Comparison of ENCODE assay signal across 20 cellular contexts in the genomic region with DNA sequence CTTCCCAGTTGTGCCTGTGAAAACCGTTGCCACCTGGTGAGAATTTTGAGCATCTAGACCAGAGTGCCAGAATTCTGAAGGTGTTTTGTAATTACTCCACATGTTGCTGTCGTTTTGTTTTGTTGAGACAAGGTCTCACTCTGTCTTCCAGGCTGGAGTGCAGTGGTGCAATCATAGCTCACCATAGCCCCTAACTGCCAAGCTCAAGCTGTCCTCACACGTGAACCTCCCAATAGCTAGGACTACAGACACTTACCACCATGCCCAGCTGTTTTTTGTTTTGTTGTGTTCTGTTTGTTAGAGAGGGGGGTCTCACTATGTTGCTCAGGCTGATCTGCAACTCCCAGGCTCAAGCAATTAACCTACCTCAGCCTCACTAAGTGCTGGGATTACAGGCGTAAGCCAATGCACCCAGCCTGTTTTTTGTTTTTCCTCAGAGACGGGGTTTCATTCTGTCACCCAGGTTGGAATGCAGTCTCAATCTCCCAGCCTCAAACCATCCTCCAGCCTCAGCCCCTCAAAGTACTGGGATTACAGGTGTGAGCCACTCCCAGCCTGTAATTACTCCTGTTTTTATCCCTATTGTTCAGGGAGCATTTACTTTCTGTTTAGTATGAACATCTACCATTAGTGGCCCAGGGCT.
DNase-seq lines count a peak whose midpoint lies in the region; ATAC-seq and TF ChIP-seq lines count a peak whose summit lies in the region.
"Had no signal": no experiment of that assay in that cellular context is flagged by ENCODE, and none has a peak within 500 bp of the region (broad histone marks: within the 10 kb centered on the region; RNA-seq: fewer than 3 reads in every experiment).

No MANE protein-coding gene starts in this region.

- H4K20me1 ChIP-seq in BLaER1, result peaks cover 68% of the 10 kb centered on the region
- H4K20me1 ChIP-seq in neural progenitor cell (ENCODE audit: low read depth), result peaks cover 5% of the 10 kb centered on the region

- H3K9me3 ChIP-seq in BLaER1, result no peaks in the 10 kb centered on the region
- no peaks in the 10 kb centered on the region for H3K9me3 ChIP-seq in neural progenitor cell (ENCODE audit: low read depth)
- H3K9me3 ChIP-seq: heart right ventricle, SJCRH30 had no signal

- H3K4me1 ChIP-seq in BLaER1 (peaks cover 62% of the 10 kb centered on the region), neural progenitor cell (peaks cover 14% of the 10 kb centered on the region)
- H3K4me1 ChIP-seq: SJCRH30 had no signal

- H3K36me3 Mint-ChIP-seq in HFFc6 (ENCODE audit: low read depth), result peaks cover 54% of the 10 kb centered on the region
- no peaks in the 10 kb centered on the region for H3K36me3 Mint-ChIP-seq in neural progenitor cell

- no peaks in the 10 kb centered on the region for H3K79me2 ChIP-seq in neural progenitor cell (ENCODE audit: low read depth)

- no peak overlapping the region for H2AFZ ChIP-seq in neural progenitor cell (replicated peaks)

- H3K4me3 Mint-ChIP-seq in HFFc6 (no peak overlapping the region), neural progenitor cell (no peak overlapping the region)
- H3K4me3 Mint-ChIP-seq: activated CD4-positive, alpha-beta memory T cell treated with anti-CD3 and anti-CD28 coated beads, Interleukin-2, amount 10 ng/mL, durations not matched to agents 7 days and 5 days; naive thymus-derived CD4-positive, alpha-beta T cell; T-helper 17 cell had no signal

- TF ChIP-seq CTCF in HFFc6 (IDR thresholded peaks at IDR 0.05), result no peak
- no peak for TF ChIP-seq CTCF in neural progenitor cell (IDR thresholded peaks at IDR 0.05)

- H3K9me3 Mint-ChIP-seq in HFFc6, result no peaks in the 10 kb centered on the region
- H3K9me3 Mint-ChIP-seq in neural progenitor cell, result no peaks in the 10 kb centered on the region
- H3K9me3 Mint-ChIP-seq: activated CD4-positive, alpha-beta memory T cell treated with anti-CD3 and anti-CD28 coated beads, Interleukin-2, amount 10 ng/mL, durations not matched to agents 7 days and 5 days; naive thymus-derived CD4-positive, alpha-beta T cell had no signal

- DNase-seq in HFFc6 (no peak), neural progenitor cell (ENCODE audit: low spot score) (peak; percentile 34), NCI-H2081 (lab: John Stamatoyannopoulos, UW) (no peak), RPMI8226 (no peak)
- DNase-seq in stimulated activated CD4-positive, alpha-beta T cell treated with anti-CD3 and anti-CD28 coated beads, Interleukin-4, amount 100 ng/mL, for 24 hours, result no peak
- DNase-seq: activated CD4-positive, alpha-beta memory T cell treated with anti-CD3 and anti-CD28 coated beads, Interleukin-2, amount 10 ng/mL, durations not matched to agents 7 days and 5 days; activated naive CD4-positive, alpha-beta T cell treated with Interleukin-2 at 50 U/mL for 16 hours; activated T-cell treated with anti-CD3 and anti-CD28 coated beads, Interleukin-2, amount 50 U/mL, for 1 hour; anterior cingulate cortex; DMS79 treated with DMSO at 0.1 percent for 48 hours; heart right ventricle; naive thymus-derived CD4-positive, alpha-beta T cell; NCI-H1930; OCI-M1; SJCRH30; T-helper 17 cell had no signal

- H3K36me3 ChIP-seq in BLaER1 (peaks cover 45% of the 10 kb centered on the region), neural progenitor cell (no peaks in the 10 kb centered on the region)

- H3K27ac Mint-ChIP-seq in HFFc6 (peak overlapping the region; percentile 25), neural progenitor cell (no peak overlapping the region)
- H3K27ac Mint-ChIP-seq: activated CD4-positive, alpha-beta memory T cell treated with anti-CD3 and anti-CD28 coated beads, Interleukin-2, amount 10 ng/mL, durations not matched to agents 7 days and 5 days; T-helper 17 cell had no signal

- ATAC-seq in esophagus mucosa, result peak; percentile 29
- ATAC-seq in GM18519 (IDR thresholded peaks at IDR 0.05; ENCODE audit: low FRiP score, unreplicated experiment), result no peak
- ATAC-seq: HCT116; naive thymus-derived CD4-positive, alpha-beta T cell; T-helper 17 cell had no signal

- peak overlapping the region; percentile 29; the same call in 1 of the 2 replicates for H3K27ac ChIP-seq in BLaER1
- no peak overlapping the region for H3K27ac ChIP-seq in neural progenitor cell
- H3K27ac ChIP-seq: SJCRH30 had no signal

- H3K9ac ChIP-seq in BLaER1 (peak overlapping the region; percentile 49; the same call in 1 of the 2 replicates), neural progenitor cell (no peak overlapping the region)

- peak overlapping the region; percentile 71 for H3K4me3 ChIP-seq in BLaER1
- no peak overlapping the region for H3K4me3 ChIP-seq in neural progenitor cell
- H3K4me3 ChIP-seq: heart right ventricle, SJCRH30 had no signal

- no peaks in the 10 kb centered on the region for H3K27me3 ChIP-seq in BLaER1
- no peaks in the 10 kb centered on the region for H3K27me3 ChIP-seq in neural progenitor cell
- H3K27me3 ChIP-seq: heart right ventricle, SJCRH30 had no signal

- H3K4me2 ChIP-seq in BLaER1 (peak overlapping the region; percentile 88), neural progenitor cell (no peak overlapping the region)

- H3K27me3 Mint-ChIP-seq in HFFc6 (ENCODE audit: insufficient read depth), result peaks cover under 1% of the 10 kb centered on the region; the same call in 1 of the 2 replicates
- H3K27me3 Mint-ChIP-seq in neural progenitor cell (ENCODE audit: insufficient read depth, low read depth), result peaks cover 5% of the 10 kb centered on the region
- H3K27me3 Mint-ChIP-seq: activated CD4-positive, alpha-beta memory T cell treated with anti-CD3 and anti-CD28 coated beads, Interleukin-2, amount 10 ng/mL, durations not matched to agents 7 days and 5 days had no signal

- H3K4me1 Mint-ChIP-seq in HFFc6 (ENCODE audit: low read depth), result peaks cover 56% of the 10 kb centered on the region
- no peaks in the 10 kb centered on the region for H3K4me1 Mint-ChIP-seq in neural progenitor cell
- H3K4me1 Mint-ChIP-seq: activated CD4-positive, alpha-beta memory T cell treated with anti-CD3 and anti-CD28 coated beads, Interleukin-2, amount 10 ng/mL, durations not matched to agents 7 days and 5 days had no signal

- H3F3A ChIP-seq in neural progenitor cell (ENCODE audit: low read depth), result peaks cover 10% of the 10 kb centered on the region
